1 cellular context compared by ENCODE assay signal in genomic region chr16:1408171-1408837, GRCh38.
TF ChIP-seq lines count a peak whose summit lies in the region.

No MANE protein-coding gene starts in this region.

TF ChIP-seq in IMR-90, 13 proteins besides CTCF, POLR2A, EP300 and RAD21:
- peak; percentile 96 for TF ChIP-seq USF2 (IDR thresholded peaks at IDR 0.05; ENCODE audit: low read depth, low read length)
- TF ChIP-seq ELK1 (IDR thresholded peaks at IDR 0.05; ENCODE audit: borderline replicate concordance, low read depth, low read length) = no peak
- no peak for TF ChIP-seq RCOR1 (IDR thresholded peaks at IDR 0.05; ENCODE audit: insufficient replicate concordance, low read length)
- TF ChIP-seq MAZ (IDR thresholded peaks at IDR 0.05; ENCODE audit: borderline replicate concordance, low read depth, low read length) = peak; percentile 97
- no peak for TF ChIP-seq MAFK (IDR thresholded peaks at IDR 0.05; ENCODE audit: low read depth, low read length)
- TF ChIP-seq NFE2L2 (IDR thresholded peaks at IDR 0.05; ENCODE audit: low read depth, low read length) = no peak
- peak; percentile 82 for TF ChIP-seq MXI1 (IDR thresholded peaks at IDR 0.05; ENCODE audit: borderline replicate concordance, low read depth, low read length)
- no peak for TF ChIP-seq RFX5 (IDR thresholded peaks at IDR 0.05; ENCODE audit: low read depth, low read length)
- TF ChIP-seq SMC3 (IDR thresholded peaks at IDR 0.05; ENCODE audit: low read depth, low read length) = no peak
- peak; percentile 18; the same call in 1 of the 2 replicates for TF ChIP-seq FOS (IDR thresholded peaks at IDR 0.05; ENCODE audit: low read depth, low read length)
- TF ChIP-seq CHD1 (IDR thresholded peaks at IDR 0.05; ENCODE audit: low read depth, low read length) = no peak
- no peak for TF ChIP-seq CEBPB (IDR thresholded peaks at IDR 0.05; ENCODE audit: low read depth, low read length)
